In the genomic region with DNA sequence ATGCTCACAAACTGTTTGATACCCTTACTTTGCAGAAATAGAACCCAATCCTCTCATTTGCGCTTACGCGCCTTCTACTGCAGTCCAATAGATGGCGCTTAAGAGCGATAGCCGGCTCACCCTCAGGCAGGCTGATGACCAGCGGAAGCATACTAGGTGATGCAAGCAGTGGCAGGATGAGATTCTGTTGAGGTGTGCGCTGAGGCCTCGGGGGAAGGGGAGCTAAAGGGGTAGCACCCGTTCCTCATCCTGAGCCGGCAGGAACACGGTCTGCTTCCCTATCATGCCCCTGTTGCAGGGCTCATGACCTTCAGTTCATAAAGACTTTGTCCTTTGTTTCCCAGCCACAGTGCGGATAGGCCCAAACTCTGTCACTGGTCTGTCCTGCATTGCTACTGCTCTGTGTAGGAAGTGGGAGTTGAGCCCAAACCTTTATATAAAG, we compare ENCODE assay signal across 8 cellular contexts.
DNase-seq lines count a peak whose midpoint lies in the region; ATAC-seq and TF ChIP-seq lines count a peak whose summit lies in the region.

No MANE protein-coding gene starts in this region.

- H3K36me3 Mint-ChIP-seq in T-helper 2 cell treated with Interferon-gamma antibody and Interleukin-4, amounts not matched to agents 5 μg/mL and 100 μg/mL, for 36 hours (ENCODE audit: low read depth) = no peaks in the 10 kb centered on the region

- DNase-seq in DMS 273 (lab: John Stamatoyannopoulos, UW; ENCODE audit: unreplicated experiment) (peak; percentile 23), DMS 273 treated with DMSO at 0.1 percent for 48 hours (lab: John Stamatoyannopoulos, UW) (no peak), cardiac fibroblast (ENCODE audit: low read depth in 2 of 2) (peak; percentile 48 to 66), renal cortical epithelial cell (ENCODE audit: low read depth) (peak; percentile 20), NCI-H1436 treated with DMSO at 0.1 percent for 48 hours (lab: John Stamatoyannopoulos, UW) (no peak), superior temporal gyrus (ENCODE audit: extremely low spot score) (no peak)
- DNase-seq in T-helper 2 cell treated with Interferon-gamma antibody and Interleukin-4, amounts not matched to agents 5 μg/mL and 100 μg/mL, for 36 hours (ENCODE audit: low spot score) = no peak

- no peaks in the 10 kb centered on the region for H3K27me3 Mint-ChIP-seq in T-helper 2 cell treated with Interferon-gamma antibody and Interleukin-4, amounts not matched to agents 5 μg/mL and 100 μg/mL, for 36 hours (ENCODE audit: low read depth)

- H3K4me3 ChIP-seq in cardiac fibroblast (replicated peaks in 1 of 2; ENCODE audit: low read depth in 2 of 2, low read length in 2 of 2) = no peak overlapping the region

- H3K4me1 Mint-ChIP-seq in T-helper 2 cell treated with Interferon-gamma antibody and Interleukin-4, amounts not matched to agents 5 μg/mL and 100 μg/mL, for 36 hours (ENCODE audit: low read depth) = no peaks in the 10 kb centered on the region

- TF ChIP-seq CTCF in cardiac fibroblast (IDR thresholded peaks at IDR 0.05; ENCODE audit: low read depth, low read length) = peak; percentile 82

- no peak overlapping the region for H3K27ac Mint-ChIP-seq in T-helper 2 cell treated with Interferon-gamma antibody and Interleukin-4, amounts not matched to agents 5 μg/mL and 100 μg/mL, for 36 hours

- no peak overlapping the region for H3K4me3 Mint-ChIP-seq in T-helper 2 cell treated with Interferon-gamma antibody and Interleukin-4, amounts not matched to agents 5 μg/mL and 100 μg/mL, for 36 hours

- peak; percentile 80 for ATAC-seq in HG03378 (IDR thresholded peaks at IDR 0.05; ENCODE audit: unreplicated experiment)

- peaks cover 9% of the 10 kb centered on the region for H3K9me3 Mint-ChIP-seq in T-helper 2 cell treated with Interferon-gamma antibody and Interleukin-4, amounts not matched to agents 5 μg/mL and 100 μg/mL, for 36 hours

Comparison
In these comparisons a context has a peak if more than half of its experiments do, and no peak if none do; other contexts are left out.
1. DNase-seq: peak in DMS 273 (single experiment), cardiac fibroblast (2 of 2) and renal cortical epithelial cell (single experiment); none in DMS 273 treated with DMSO at 0.1 percent for 48 hours (single experiment), NCI-H1436 treated with DMSO at 0.1 percent for 48 hours (single experiment), T-helper 2 cell treated with Interferon-gamma antibody and Interleukin-4, amounts not matched to agents 5 μg/mL and 100 μg/mL, for 36 hours (single experiment) and superior temporal gyrus (single experiment).